ENCODE assay signal across 9 cellular contexts in genomic region chr11:103202048-103202651, GRCh38.
DNase-seq lines count a peak whose midpoint lies in the region; ATAC-seq and TF ChIP-seq lines count a peak whose summit lies in the region.
"Had no signal": no experiment of that assay in that cellular context is flagged by ENCODE, and none has a peak within 500 bp of the region (broad histone marks: within the 10 kb centered on the region; RNA-seq: fewer than 3 reads in every experiment).

No MANE protein-coding gene starts in this region.

- no peaks in the 10 kb centered on the region for H3K9me3 Mint-ChIP-seq in stimulated activated naive CD8-positive, alpha-beta T cell treated with anti-CD3 and anti-CD28 coated beads, Interleukin-15, amount 100 ng/mL, for 72 hours
- H3K9me3 Mint-ChIP-seq: stimulated activated naive CD8-positive, alpha-beta T cell treated with anti-CD3 and anti-CD28 coated beads, Interleukin-15, Interleukin-2, amounts not matched to agents 100 ng/mL and 50 ng/mL, for 24 hours had no signal

- peak; percentile 59 for ATAC-seq in GM21360 (IDR thresholded peaks at IDR 0.05; ENCODE audit: unreplicated experiment)
- ATAC-seq in stimulated activated naive CD8-positive, alpha-beta T cell treated with anti-CD3 and anti-CD28 coated beads, Interleukin-15, amount 100 ng/mL, for 72 hours = no peak

- intact Hi-C loops in tibial artery (cut with DNase I; ENCODE audit: low total_unique reads) = no loop called here

- TF ChIP-seq CTCF in fibroblast of mammary gland (conservative IDR thresholded peaks at IDR 0.05; ENCODE audit: control insufficient read depth, insufficient read depth, low read depth, low read length) (peak; percentile 89), tibial artery (IDR thresholded peaks at IDR 0.05) (peak; percentile 22 to 23)

- H3K36me3 ChIP-seq in tibial artery = peaks cover 21 to 59% (median 49%) of the 10 kb centered on the region in 3 donors

- H3K27ac Mint-ChIP-seq in stimulated activated naive CD8-positive, alpha-beta T cell treated with anti-CD3 and anti-CD28 coated beads, Interleukin-15, amount 100 ng/mL, for 72 hours = no peak overlapping the region
- H3K27ac Mint-ChIP-seq: stimulated activated naive CD8-positive, alpha-beta T cell treated with anti-CD3 and anti-CD28 coated beads, Interleukin-15, Interleukin-2, amounts not matched to agents 100 ng/mL and 50 ng/mL, for 24 hours had no signal

- no peak overlapping the region for H3K4me3 ChIP-seq in fibroblast of mammary gland (ENCODE audit: control insufficient read depth, low read depth, low read length)
- H3K4me3 ChIP-seq in tibial artery = no peak overlapping the region

- no peaks in the 10 kb centered on the region for H3K27me3 Mint-ChIP-seq in stimulated activated naive CD8-positive, alpha-beta T cell treated with anti-CD3 and anti-CD28 coated beads, Interleukin-15, amount 100 ng/mL, for 72 hours
- H3K27me3 Mint-ChIP-seq: stimulated activated naive CD8-positive, alpha-beta T cell treated with anti-CD3 and anti-CD28 coated beads, Interleukin-15, Interleukin-2, amounts not matched to agents 100 ng/mL and 50 ng/mL, for 24 hours had no signal

- H3K4me1 ChIP-seq in tibial artery = no peaks in the 10 kb centered on the region

- no peaks in the 10 kb centered on the region for H3K4me1 Mint-ChIP-seq in stimulated activated naive CD8-positive, alpha-beta T cell treated with anti-CD3 and anti-CD28 coated beads, Interleukin-15, amount 100 ng/mL, for 72 hours

- DNase-seq in A172 (ENCODE audit: low spot score) (peak; percentile 10), OCI-M1 (lab: John Stamatoyannopoulos, UW) (peak; percentile 25), fibroblast of mammary gland (ENCODE audit: low read depth) (peak; percentile 61), tibial artery (no peak), hypothalamus (lab: John Stamatoyannopoulos, UW) (no peak), cerebellum (ENCODE audit: low spot score) (no peak)
- DNase-seq in stimulated activated naive CD8-positive, alpha-beta T cell treated with anti-CD3 and anti-CD28 coated beads, Interleukin-15, amount 100 ng/mL, for 72 hours = no peak

- H3K4me3 Mint-ChIP-seq in stimulated activated naive CD8-positive, alpha-beta T cell treated with anti-CD3 and anti-CD28 coated beads, Interleukin-15, amount 100 ng/mL, for 72 hours = no peak overlapping the region
- H3K4me3 Mint-ChIP-seq: stimulated activated naive CD8-positive, alpha-beta T cell treated with anti-CD3 and anti-CD28 coated beads, Interleukin-15, Interleukin-2, amounts not matched to agents 100 ng/mL and 50 ng/mL, for 24 hours had no signal

- no peaks in the 10 kb centered on the region for H3K27me3 ChIP-seq in tibial artery

- no peak overlapping the region for H3K27ac ChIP-seq in tibial artery

- no peaks in the 10 kb centered on the region for H3K9me3 ChIP-seq in tibial artery

Comparison
In these comparisons a context has a peak if more than half of its experiments do, and no peak if none do; other contexts are left out.
1. DNase-seq: peak in A172 (single experiment), OCI-M1 (single experiment) and fibroblast of mammary gland (single experiment); none in tibial artery (0 of 2), hypothalamus (0 of 51), cerebellum (single experiment) and stimulated activated naive CD8-positive, alpha-beta T cell treated with anti-CD3 and anti-CD28 coated beads, Interleukin-15, amount 100 ng/mL, for 72 hours (0 of 2).